10 cellular contexts compared by ENCODE assay signal in genomic region chr19:49613374-49613773, GRCh38. TPM values are rescaled to one million over a fixed set of nuclear protein-coding genes. Genes with fewer than 3 reads are reported as not detected.
A peak's percentile ranks its signal among the peaks of the same experiment; 100 is the strongest.
DNase-seq lines count a peak whose midpoint lies in the region; ATAC-seq and TF ChIP-seq lines count a peak whose summit lies in the region.
"Had no signal": no experiment of that assay in that cellular context is flagged by ENCODE, and none has a peak within 500 bp of the region (broad histone marks: within the 10 kb centered on the region; RNA-seq: fewer than 3 reads in every experiment).

No MANE protein-coding gene starts in this region.

- H4K20me1 ChIP-seq in neural progenitor cell (ENCODE audit: low read depth) = peaks cover 66% of the 10 kb centered on the region

- intact Hi-C loops in natural killer cell (cut with micrococcal nuclease) = no loop called here
- intact Hi-C loops in CD4-positive, alpha-beta memory T cell (cut with micrococcal nuclease) = loop anchor here (2.0 kb wide), 1 partner anchor 13 kb away; no protein-coding TSS in a partner anchor

- no peaks in the 10 kb centered on the region for H3K4me1 ChIP-seq in neural progenitor cell
- H3K4me1 ChIP-seq in CD4-positive, alpha-beta memory T cell (ENCODE audit: insufficient read depth, low read length) = peaks cover 5% of the 10 kb centered on the region

- H3K27me3 ChIP-seq in neural progenitor cell = no peaks in the 10 kb centered on the region
- no peaks in the 10 kb centered on the region for H3K27me3 ChIP-seq in CD4-positive, alpha-beta memory T cell (ENCODE audit: insufficient read depth, low read length)

- TF ChIP-seq CTCF in natural killer cell (IDR thresholded peaks at IDR 0.05) (no peak), neural progenitor cell (IDR thresholded peaks at IDR 0.05) (no peak)

- H3K9me3 Mint-ChIP-seq in central memory CD8-positive, alpha-beta T cell = no peaks in the 10 kb centered on the region
- H3K9me3 Mint-ChIP-seq in natural killer cell (no peaks in the 10 kb centered on the region), neural progenitor cell (no peaks in the 10 kb centered on the region)
- no peaks in the 10 kb centered on the region for H3K9me3 Mint-ChIP-seq in CD4-positive, alpha-beta memory T cell

- H3K9me3 ChIP-seq in neural progenitor cell (ENCODE audit: low read depth) = no peaks in the 10 kb centered on the region
- no peaks in the 10 kb centered on the region for H3K9me3 ChIP-seq in CD4-positive, alpha-beta memory T cell (ENCODE audit: control insufficient read depth in 1 of 2, low read length in 2 of 2)

- DNase-seq in Daoy (ENCODE audit: low read depth) (peak; percentile 62), NCI-H146 treated with DMSO at 0.1 percent for 48 hours (lab: John Stamatoyannopoulos, UW; ENCODE audit: unreplicated experiment) (peak; percentile 23), natural killer cell (no peak), cerebellar cortex (ENCODE audit: low spot score) (no peak), SKM-1 treated with dmso at 0.1 percent for 144 hours (lab: John Stamatoyannopoulos, UW; ENCODE audit: unreplicated experiment) (no peak), neural progenitor cell (ENCODE audit: low spot score) (no peak)
- DNase-seq in central memory CD8-positive, alpha-beta T cell (ENCODE audit: low spot score in 2 of 2) = no peak
- DNase-seq in CD4-positive, alpha-beta memory T cell = no peak
- DNase-seq: NCI-H524, T-helper 1 cell had no signal

- POLR2A ChIA-PET in CD4-positive, alpha-beta memory T cell (lab: Charles Lee; ENCODE audit: partially characterized antibody) = no interaction called here

- no peak overlapping the region for H3K9ac ChIP-seq in neural progenitor cell

- H3K36me3 Mint-ChIP-seq in central memory CD8-positive, alpha-beta T cell (ENCODE audit: insufficient read depth) = peaks cover 50% of the 10 kb centered on the region
- no peaks in the 10 kb centered on the region for H3K36me3 Mint-ChIP-seq in natural killer cell
- H3K36me3 Mint-ChIP-seq in neural progenitor cell = peaks cover 26% of the 10 kb centered on the region
- peaks cover 31 to 58% of the 10 kb centered on the region in 2 donors for H3K36me3 Mint-ChIP-seq in CD4-positive, alpha-beta memory T cell

- peaks cover 67% of the 10 kb centered on the region for H3K79me2 ChIP-seq in neural progenitor cell (ENCODE audit: low read depth)

- CTCF ChIA-PET in CD4-positive, alpha-beta memory T cell (lab: Charles Lee; ENCODE audit: partially characterized antibody) = no interaction called here

- H3K4me3 ChIP-seq in neural progenitor cell = no peak overlapping the region
- H3K4me3 ChIP-seq in CD4-positive, alpha-beta memory T cell (ENCODE audit: low read length in 2 of 2) = no peak overlapping the region

- H3F3A ChIP-seq in neural progenitor cell (ENCODE audit: low read depth) = no peaks in the 10 kb centered on the region

- H3K4me3 Mint-ChIP-seq in central memory CD8-positive, alpha-beta T cell = no peak overlapping the region
- peak overlapping the region; percentile 70 for H3K4me3 Mint-ChIP-seq in natural killer cell
- no peak overlapping the region for H3K4me3 Mint-ChIP-seq in neural progenitor cell
- H3K4me3 Mint-ChIP-seq in CD4-positive, alpha-beta memory T cell = no peak overlapping the region

- H3K4me2 ChIP-seq in neural progenitor cell = no peak overlapping the region

- peak overlapping the region; percentile 92 for H3K27ac Mint-ChIP-seq in central memory CD8-positive, alpha-beta T cell (ENCODE audit: low read depth)
- peak overlapping the region; percentile 86 to 97 for H3K27ac Mint-ChIP-seq in natural killer cell
- no peak overlapping the region for H3K27ac Mint-ChIP-seq in neural progenitor cell
- H3K27ac Mint-ChIP-seq in CD4-positive, alpha-beta memory T cell = peak overlapping the region in 3 of 7 donors; percentile 8 to 91 (median 52)

- H3K4me1 Mint-ChIP-seq in central memory CD8-positive, alpha-beta T cell = peaks cover 24% of the 10 kb centered on the region
- peaks cover 18 to 33% of the 10 kb centered on the region in 2 donors for H3K4me1 Mint-ChIP-seq in natural killer cell
- no peaks in the 10 kb centered on the region for H3K4me1 Mint-ChIP-seq in neural progenitor cell
- peaks cover 3 to 17% (median 10%) of the 10 kb centered on the region in 4 donors for H3K4me1 Mint-ChIP-seq in CD4-positive, alpha-beta memory T cell

- no peak overlapping the region for H2AFZ ChIP-seq in neural progenitor cell (replicated peaks)

- no peak overlapping the region for H3K27ac ChIP-seq in neural progenitor cell
- H3K27ac ChIP-seq in CD4-positive, alpha-beta memory T cell (ENCODE audit: low read depth, low read length) = no peak overlapping the region

- ATAC-seq in central memory CD8-positive, alpha-beta T cell (replicated peaks; ENCODE audit: extremely low read depth, poor library complexity, severe bottlenecking) = no peak
- ATAC-seq in natural killer cell = peak in 1 of 3 donors; percentile 19

- H3K27me3 Mint-ChIP-seq in central memory CD8-positive, alpha-beta T cell = no peaks in the 10 kb centered on the region
- no peaks in the 10 kb centered on the region for H3K27me3 Mint-ChIP-seq in natural killer cell (ENCODE audit: low read depth in 2 of 2)
- H3K27me3 Mint-ChIP-seq in neural progenitor cell (ENCODE audit: insufficient read depth, low read depth) = peaks cover 9% of the 10 kb centered on the region
- no peaks in the 10 kb centered on the region for H3K27me3 Mint-ChIP-seq in CD4-positive, alpha-beta memory T cell

- H3K36me3 ChIP-seq in neural progenitor cell = no peaks in the 10 kb centered on the region
- H3K36me3 ChIP-seq in CD4-positive, alpha-beta memory T cell (ENCODE audit: insufficient read depth, low read length) = peaks cover 49% of the 10 kb centered on the region

RNA-seq across cellular contexts. Expression of gene PRR12, which starts 22.4 kb away (rescaled TPM):
- 1.7 and 2.5 TPM in 2 replicates for total RNA-seq in Daoy (2014; rRNA removed; shearing (Covaris generic))
- total RNA-seq in natural killer cell (10 to 100 TPM; 51.1 to 62.1 (median 56.0) TPM), neural progenitor cell (ENCODE audit: low replicate concordance) (3.2 and 9.0 TPM in 2 replicates)
- total RNA-seq in CD4-positive, alpha-beta memory T cell = 10 to 100 TPM; 64.6 to 65.1 TPM
- polyA plus RNA-seq in CD4-positive, alpha-beta memory T cell = 1 to 10 TPM in 1 of 2 donors, not detected in 1; 1.2 TPM

RNA-seq across cellular contexts. Expression of gene RRAS, which starts 26.6 kb away (rescaled TPM):
- 11.0 and 12.7 TPM in 2 replicates for total RNA-seq in Daoy (2014; rRNA removed; shearing (Covaris generic))
- 1 to 10 TPM; 2.0 to 7.7 (median 5.9) TPM for total RNA-seq in natural killer cell
- 9.6 and 15.2 TPM in 2 replicates for total RNA-seq in neural progenitor cell (ENCODE audit: low replicate concordance)
- 10 to 100 TPM; 12.0 to 13.4 TPM for total RNA-seq in CD4-positive, alpha-beta memory T cell
- 10 to 100 TPM; 28.0 to 32.1 TPM for polyA plus RNA-seq in CD4-positive, alpha-beta memory T cell

RNA-seq across cellular contexts. Expression of gene SCAF1, which starts 28.6 kb away (rescaled TPM):
- 32.5 and 32.8 TPM in 2 replicates for total RNA-seq in Daoy (2014; rRNA removed; shearing (Covaris generic))
- total RNA-seq in natural killer cell = 10 to 100 TPM; 38.9 to 46.2 (median 44.9) TPM
- total RNA-seq in neural progenitor cell (ENCODE audit: low replicate concordance) = 8.7 and 27.5 TPM in 2 replicates
- 10 to 100 TPM; 60.5 to 62.7 TPM for total RNA-seq in CD4-positive, alpha-beta memory T cell
- 1 to 10 TPM in 1 of 2 donors, not detected in 1; 4.0 TPM for polyA plus RNA-seq in CD4-positive, alpha-beta memory T cell

RNA-seq across cellular contexts. Expression of gene PRRG2, which starts 32.3 kb away (rescaled TPM):
- 0.30 and 5.8 TPM in 2 replicates for total RNA-seq in Daoy (2014; rRNA removed; shearing (Covaris generic))
- total RNA-seq in natural killer cell = under 1 TPM in 2 of 3 donors, not detected in 1; 0.39 to 0.56 TPM
- 0.09 and 0.68 TPM in 2 replicates for total RNA-seq in neural progenitor cell (ENCODE audit: low replicate concordance)
- total RNA-seq in CD4-positive, alpha-beta memory T cell = 1 to 10 TPM; 1.0 to 1.7 TPM
- polyA plus RNA-seq in CD4-positive, alpha-beta memory T cell = under 1 TPM in 1 of 2 donors, not detected in 1; 0.34 TPM

RNA-seq across cellular contexts. Expression of gene NOSIP, which starts 33.0 kb away (rescaled TPM):
- 182 and 246 TPM in 2 replicates for total RNA-seq in Daoy (2014; rRNA removed; shearing (Covaris generic))
- total RNA-seq in natural killer cell (10 to 100 TPM; 46.7 to 63.6 (median 59.8) TPM), neural progenitor cell (ENCODE audit: low replicate concordance) (26.2 and 68.3 TPM in 2 replicates)
- total RNA-seq in CD4-positive, alpha-beta memory T cell = 100 to 1,000 TPM; 177 to 191 TPM
- 100 to 1,000 TPM; 650 to 674 TPM for polyA plus RNA-seq in CD4-positive, alpha-beta memory T cell

Comparison
In these comparisons a context has a peak if more than half of its experiments do, and no peak if none do; other contexts are left out.
1. DNase-seq: peak in Daoy (single experiment) and NCI-H146 treated with DMSO at 0.1 percent for 48 hours (single experiment); none in central memory CD8-positive, alpha-beta T cell (0 of 2), natural killer cell (single experiment), cerebellar cortex (single experiment), SKM-1 treated with dmso at 0.1 percent for 144 hours (single experiment), neural progenitor cell (single experiment) and CD4-positive, alpha-beta memory T cell (0 of 5).